Comparison of ENCODE assay signal across 8 cellular contexts in genomic region chr10:87862644-87863101, GRCh38. TPM values are rescaled to one million over a fixed set of nuclear protein-coding genes. Genes with fewer than 3 reads are reported as not detected.
A peak's percentile ranks its signal among the peaks of the same experiment; 100 is the strongest.
DNase-seq lines count a peak whose midpoint lies in the region; ATAC-seq and TF ChIP-seq lines count a peak whose summit lies in the region.

No MANE protein-coding gene starts in this region.

- H3K4me1 ChIP-seq in Peyer's patch (peaks cover 0 to 13% (median 2%) of the 10 kb centered on the region in 4 donors), lung (ENCODE audit: control insufficient read depth in 2 of 2, insufficient read depth in 2 of 2, low read length in 2 of 2) (peaks cover 0 to 3% of the 10 kb centered on the region in 2 donors), tibial artery (peaks cover 0 to 12% (median 7%) of the 10 kb centered on the region in 4 donors)

- no peak for TF ChIP-seq CTCF in Peyer's patch (IDR thresholded peaks at IDR 0.05)
- TF ChIP-seq CTCF in cardiac fibroblast (IDR thresholded peaks at IDR 0.05; ENCODE audit: low read depth, low read length), result no peak
- TF ChIP-seq CTCF in lung (IDR thresholded peaks at IDR 0.05; ENCODE audit: control extremely low read depth, extremely low read depth), result no peak
- no peak for TF ChIP-seq CTCF in tibial artery (IDR thresholded peaks at IDR 0.05)

- peak overlapping the region; percentile 67 to 92 (median 86) for H3K4me3 ChIP-seq in Peyer's patch
- peak overlapping the region; percentile 87 to 92 for H3K4me3 ChIP-seq in cardiac fibroblast (replicated peaks in 1 of 2; ENCODE audit: low read depth in 2 of 2, low read length in 2 of 2)
- H3K4me3 ChIP-seq in lung, result peak overlapping the region; percentile 71
- peak overlapping the region; percentile 83 to 97 for H3K4me3 ChIP-seq in tibial artery

- DNase-seq in stimulated activated CD4-positive, alpha-beta T cell treated with anti-CD3 and anti-CD28 coated beads, Interleukin-2, amount 100 ng/mL, for 4 hours (ENCODE audit: low read depth), result peak; percentile 54
- no peak for DNase-seq in stimulated activated CD4-positive, alpha-beta T cell treated with anti-CD3 and anti-CD28 coated beads, Interleukin-2, amount 100 ng/mL, for 48 hours
- DNase-seq in Peyer's patch, result no peak
- DNase-seq in cardiac fibroblast (ENCODE audit: low read depth in 2 of 2), result no peak
- no peak for DNase-seq in lung (ENCODE audit: low spot score)
- no peak for DNase-seq in tibial artery
- no peak for DNase-seq in activated effector memory CD4-positive, alpha-beta T cell treated with Interleukin-2 at 50 U/mL for 16 hours

- ATAC-seq in HG02870 (IDR thresholded peaks at IDR 0.05; ENCODE audit: unreplicated experiment) (peak; percentile 12), lung (ENCODE audit: insufficient read depth, low FRiP score) (peak; percentile 2)

- TF ChIP-seq POLR2A in Peyer's patch (IDR thresholded peaks at IDR 0.05), result no peak

- intact Hi-C loops in tibial artery (cut with DNase I; ENCODE audit: low total_unique reads), result loop anchor here (5.0 to 10.0 kb wide), 4 partner anchors 150 to 525 kb away; no protein-coding TSS in a partner anchor

- H3K36me3 ChIP-seq in Peyer's patch, result no peaks in the 10 kb centered on the region
- no peaks in the 10 kb centered on the region for H3K36me3 ChIP-seq in lung (ENCODE audit: control insufficient read depth in 2 of 2, insufficient read depth in 2 of 2, low read length in 2 of 2)
- no peaks in the 10 kb centered on the region for H3K36me3 ChIP-seq in tibial artery

- H3K9me3 ChIP-seq in Peyer's patch (no peaks in the 10 kb centered on the region), lung (ENCODE audit: control insufficient read depth in 2 of 2, insufficient read depth in 1 of 2, low read length in 1 of 2) (no peaks in the 10 kb centered on the region), tibial artery (no peaks in the 10 kb centered on the region)

- H3K27me3 ChIP-seq in Peyer's patch (no peaks in the 10 kb centered on the region), lung (ENCODE audit: control insufficient read depth, insufficient read depth) (no peaks in the 10 kb centered on the region), tibial artery (no peaks in the 10 kb centered on the region)

- peak overlapping the region; percentile 93 to 99 (median 96) for H3K27ac ChIP-seq in Peyer's patch
- H3K27ac ChIP-seq in lung (ENCODE audit: low read depth in 1 of 2, low read length in 1 of 2), result peak overlapping the region; percentile 92 to 100
- H3K27ac ChIP-seq in tibial artery, result peak overlapping the region; percentile 83 to 100

- WGBS in lung, 2 donors, result 0 to 1% methylated on average over 23 of the region's 23 CpGs

RNA-seq across cellular contexts. Expression of gene KLLN, which starts 0.7 kb away (rescaled TPM):
- 1 to 10 TPM in 1 of 4 donors, under 1 TPM in 3; 0.35 to 1.1 (median 0.61) TPM for total RNA-seq in Peyer's patch
- total RNA-seq in lung, result 1 to 10 TPM; 1.1 to 1.5 TPM
- under 1 TPM; 0.14 to 0.66 TPM for polyA plus RNA-seq in lung

RNA-seq across cellular contexts. Expression of gene PTEN, which starts 0.8 kb away (rescaled TPM):
- 100 to 1,000 TPM; 107 to 146 (median 125) TPM for total RNA-seq in Peyer's patch
- total RNA-seq in lung, result 100 to 1,000 TPM in 1 of 2 donors, 10 to 100 TPM in 1; 91.9 to 334 TPM
- 10 to 100 TPM; 29.4 to 36.3 TPM for polyA plus RNA-seq in lung

RNA-seq across cellular contexts. Expression of gene ATAD1, which starts 44.6 kb away (rescaled TPM):
- total RNA-seq in Peyer's patch (10 to 100 TPM; 27.2 to 36.3 (median 32.2) TPM), lung (10 to 100 TPM; 37.6 to 50.2 TPM)
- polyA plus RNA-seq in lung, result 10 to 100 TPM; 11.6 to 19.8 TPM
